21 cellular contexts compared by ENCODE assay signal in the genomic region with DNA sequence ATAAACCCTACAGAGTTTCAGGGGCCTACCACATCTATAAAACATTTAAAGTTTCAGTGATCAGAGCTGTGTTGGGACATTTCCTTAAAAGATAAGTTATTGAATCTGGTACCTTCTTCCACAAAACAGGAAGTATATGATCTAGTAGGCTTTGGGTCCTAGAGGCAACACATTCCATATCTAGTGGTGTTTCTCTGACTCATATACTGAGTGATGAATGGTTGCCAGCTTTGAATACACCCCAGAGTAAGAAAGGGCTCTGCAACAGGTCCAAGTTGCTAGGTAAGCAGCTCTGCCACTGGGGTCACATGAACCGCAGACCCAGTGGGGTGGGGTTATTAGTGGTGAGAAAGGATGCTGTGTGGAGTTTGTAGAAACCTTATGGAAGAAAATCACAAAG.
"Had no signal": no experiment of that assay in that cellular context is flagged by ENCODE, and none has a peak within 500 bp of the region (broad histone marks: within the 10 kb centered on the region; RNA-seq: fewer than 3 reads in every experiment).

No MANE protein-coding gene starts in this region.

- H3K27me3 ChIP-seq: gastrocnemius medialis, heart right ventricle, neutrophil, spleen, stomach, transverse colon had no signal

- H3K4me1 Mint-ChIP-seq: stimulated activated naive B cell treated with anti-CD40 and anti-IgM and Interleukin-4, amounts not matched to agents 10 μg/mL and 1 μg/mL and 100 μg/mL, for 72 hours had no signal

- DNase-seq: effector CD8-positive, alpha-beta T cell; gastrocnemius medialis; heart right ventricle; hypothalamus; kidney glomerular epithelial cell; mucosa of descending colon; naive thymus-derived CD8-positive, alpha-beta T cell; spleen; stimulated activated CD4-positive, alpha-beta T cell treated with anti-CD3 and anti-CD28 coated beads, Interleukin-15, amount 100 ng/mL, for 24 hours; stimulated activated CD4-positive, alpha-beta T cell treated with anti-CD3 and anti-CD28 coated beads, Interleukin-1b, Interleukin-23, amount 100 ng/mL, for 48 hours; stimulated activated CD4-positive, alpha-beta T cell treated with anti-CD3 and anti-CD28 coated beads, Interleukin-4, amount 100 ng/mL, for 24 hours; stimulated activated naive B cell treated with anti-CD40 and anti-IgM and Interleukin-4, amounts not matched to agents 10 μg/mL and 1 μg/mL and 100 μg/mL, for 72 hours; stomach; substantia nigra; transverse colon had no signal

- ATAC-seq: esophagus mucosa; gastrocnemius medialis; heart right ventricle; left lobe of liver; mucosa of descending colon; naive thymus-derived CD8-positive, alpha-beta T cell; sciatic nerve; stimulated activated naive B cell treated with anti-CD40 and anti-IgM and Interleukin-4, amounts not matched to agents 10 μg/mL and 1 μg/mL and 100 μg/mL, for 72 hours had no signal

- H3K9me3 ChIP-seq: gastrocnemius medialis, mucosa of descending colon, neutrophil, thoracic aorta, transverse colon had no signal

- H3K27ac ChIP-seq: coronary artery, gastrocnemius medialis, heart right ventricle, neutrophil, spleen, stomach, thoracic aorta, transverse colon had no signal

- H3K27ac Mint-ChIP-seq: naive thymus-derived CD8-positive, alpha-beta T cell; stimulated activated naive B cell treated with anti-CD40 and anti-IgM and Interleukin-4, amounts not matched to agents 10 μg/mL and 1 μg/mL and 100 μg/mL, for 72 hours had no signal

- H3K36me3 ChIP-seq: gastrocnemius medialis, heart right ventricle, neutrophil, spleen, stomach, thoracic aorta, transverse colon had no signal

- H3K27me3 Mint-ChIP-seq: naive thymus-derived CD8-positive, alpha-beta T cell had no signal

- H3K4me3 ChIP-seq: coronary artery, gastrocnemius medialis, heart right ventricle, mucosa of descending colon, spleen, stomach, thoracic aorta, transverse colon had no signal

- H3K4me1 ChIP-seq: gastrocnemius medialis, spleen, stomach, transverse colon had no signal

- H3K36me3 Mint-ChIP-seq: stimulated activated naive B cell treated with anti-CD40 and anti-IgM and Interleukin-4, amounts not matched to agents 10 μg/mL and 1 μg/mL and 100 μg/mL, for 72 hours had no signal

- H3K4me3 Mint-ChIP-seq: naive thymus-derived CD8-positive, alpha-beta T cell; stimulated activated naive B cell treated with anti-CD40 and anti-IgM and Interleukin-4, amounts not matched to agents 10 μg/mL and 1 μg/mL and 100 μg/mL, for 72 hours had no signal
